17 cellular contexts compared by ENCODE assay signal in genomic region chr12:12461281-12461922, GRCh38.
A peak's percentile ranks its signal among the peaks of the same experiment; 100 is the strongest.
DNase-seq lines count a peak whose midpoint lies in the region; ATAC-seq and TF ChIP-seq lines count a peak whose summit lies in the region.
"Had no signal": no experiment of that assay in that cellular context is flagged by ENCODE, and none has a peak within 500 bp of the region (broad histone marks: within the 10 kb centered on the region; RNA-seq: fewer than 3 reads in every experiment).

No MANE protein-coding gene starts in this region.

- intact Hi-C loops in natural killer cell (cut with micrococcal nuclease): no loop called here

- whole genome bisulfite sequencing in endodermal cell (ENCODE audit: insufficient coverage in 1 of 2, insufficient read length in 1 of 2), 2 experiments: 94 to 100% methylated on average over 2 to 5 of the region's 6 CpGs
- 77% methylated on average over 6 of the region's 6 CpGs for WGBS in thymus

- H3K4me3 Mint-ChIP-seq in natural killer cell treated with Interleukin-12 subunit alpha and Interleukin-12 subunit beta and Interleukin-15 and Interleukin-18, amount 100 ng/mL, for 72 hours: peak overlapping the region; percentile 60
- H3K4me3 Mint-ChIP-seq in natural killer cell (no peak overlapping the region), endodermal cell (no peak overlapping the region)
- peak overlapping the region; percentile 31 for H3K4me3 Mint-ChIP-seq in activated T-cell treated with anti-CD3 and anti-CD28 coated beads, Interleukin-2, amount 50 U/mL, for 4 hours
- H3K4me3 Mint-ChIP-seq: neural crest cell had no signal

- H3K36me3 ChIP-seq in endodermal cell (ENCODE audit: control insufficient read depth, insufficient read depth, low read length) (no peaks in the 10 kb centered on the region), thymus (ENCODE audit: control insufficient read depth, insufficient read depth) (no peaks in the 10 kb centered on the region)

- H3K4me1 Mint-ChIP-seq in natural killer cell treated with Interleukin-12 subunit alpha and Interleukin-12 subunit beta and Interleukin-15 and Interleukin-18, amount 100 ng/mL, for 72 hours (ENCODE audit: low read depth in 2 of 2): peaks cover 19 to 34% of the 10 kb centered on the region in 2 donors
- H3K4me1 Mint-ChIP-seq in natural killer cell: peaks cover 4 to 10% of the 10 kb centered on the region in 2 donors
- peaks cover 71% of the 10 kb centered on the region for H3K4me1 Mint-ChIP-seq in activated T-cell treated with anti-CD3 and anti-CD28 coated beads, Interleukin-2, amount 50 U/mL, for 4 hours (ENCODE audit: low read depth)
- H3K4me1 Mint-ChIP-seq in endodermal cell: peaks cover 19% of the 10 kb centered on the region
- H3K4me1 Mint-ChIP-seq: neural crest cell had no signal

- H3K27me3 Mint-ChIP-seq in natural killer cell treated with Interleukin-12 subunit alpha and Interleukin-12 subunit beta and Interleukin-15 and Interleukin-18, amount 100 ng/mL, for 72 hours: no peaks in the 10 kb centered on the region
- H3K27me3 Mint-ChIP-seq in natural killer cell (ENCODE audit: low read depth in 2 of 2) (no peaks in the 10 kb centered on the region), endodermal cell (ENCODE audit: insufficient read depth) (peaks cover 41% of the 10 kb centered on the region)
- H3K27me3 Mint-ChIP-seq in activated T-cell treated with anti-CD3 and anti-CD28 coated beads, Interleukin-2, amount 50 U/mL, for 4 hours (ENCODE audit: low read depth): no peaks in the 10 kb centered on the region

- H3K27ac Mint-ChIP-seq in natural killer cell treated with Interleukin-12 subunit alpha and Interleukin-12 subunit beta and Interleukin-15 and Interleukin-18, amount 100 ng/mL, for 72 hours: peak overlapping the region; percentile 47 to 75
- no peak overlapping the region for H3K27ac Mint-ChIP-seq in natural killer cell
- no peak overlapping the region for H3K27ac Mint-ChIP-seq in endodermal cell

- no peak for DNase-seq in natural killer cell treated with Interleukin-12 subunit alpha and Interleukin-12 subunit beta and Interleukin-15 and Interleukin-18, amount 100 ng/mL, for 72 hours (ENCODE audit: low spot score)
- DNase-seq in natural killer cell (no peak), endodermal cell (peak; percentile 23), left lobe of liver (ENCODE audit: low spot score) (no peak)
- DNase-seq in activated T-cell treated with anti-CD3 and anti-CD28 coated beads, Interleukin-2, amount 50 U/mL, for 4 hours: no peak
- DNase-seq: body of pancreas, Caco-2, cortex of kidney, erythroblast, GOT3, mammary epithelial cell, NCI-H1105 treated with DMSO at 0.1 percent for 48 hours, testis had no signal

- peak in 1 of 2 donors; percentile 59 for ATAC-seq in natural killer cell treated with Interleukin-12 subunit alpha and Interleukin-12 subunit beta and Interleukin-15 and Interleukin-18, amount 100 ng/mL, for 72 hours
- ATAC-seq in natural killer cell (no peak), left lobe of liver (no peak), GM21447 (IDR thresholded peaks at IDR 0.05; ENCODE audit: unreplicated experiment) (no peak), GM19395 (IDR thresholded peaks at IDR 0.05; ENCODE audit: unreplicated experiment) (no peak)
- ATAC-seq in activated T-cell treated with anti-CD3 and anti-CD28 coated beads, Interleukin-2, amount 50 U/mL, for 4 hours: peak; percentile 56 to 64
- ATAC-seq: body of pancreas had no signal

- H3K4me3 ChIP-seq in endodermal cell (ENCODE audit: low read length) (no peak overlapping the region), thymus (ENCODE audit: low read length) (no peak overlapping the region)
- H3K4me3 ChIP-seq: body of pancreas, testis had no signal

- no peaks in the 10 kb centered on the region for H3K27me3 ChIP-seq in endodermal cell (ENCODE audit: control insufficient read depth, insufficient read depth, low read length, poor library complexity, severe bottlenecking)
- no peaks in the 10 kb centered on the region for H3K27me3 ChIP-seq in thymus (ENCODE audit: control insufficient read depth, insufficient read depth)
- H3K27me3 ChIP-seq: body of pancreas, testis had no signal

- H3K9ac ChIP-seq in endodermal cell (ENCODE audit: extremely low read depth, low read length, poor library complexity, severe bottlenecking): no peak overlapping the region

- no peaks in the 10 kb centered on the region for H3K9me3 Mint-ChIP-seq in natural killer cell treated with Interleukin-12 subunit alpha and Interleukin-12 subunit beta and Interleukin-15 and Interleukin-18, amount 100 ng/mL, for 72 hours
- no peaks in the 10 kb centered on the region for H3K9me3 Mint-ChIP-seq in natural killer cell
- no peaks in the 10 kb centered on the region for H3K9me3 Mint-ChIP-seq in activated T-cell treated with anti-CD3 and anti-CD28 coated beads, Interleukin-2, amount 50 U/mL, for 4 hours
- no peaks in the 10 kb centered on the region for H3K9me3 Mint-ChIP-seq in endodermal cell
- H3K9me3 Mint-ChIP-seq: neural crest cell had no signal

- no peaks in the 10 kb centered on the region for H3K9me3 ChIP-seq in endodermal cell (ENCODE audit: control insufficient read depth, low read length)
- no peaks in the 10 kb centered on the region for H3K9me3 ChIP-seq in thymus (ENCODE audit: control insufficient read depth)
- H3K9me3 ChIP-seq: body of pancreas, Caco-2, testis had no signal

- peaks cover 3% of the 10 kb centered on the region for H3K36me3 Mint-ChIP-seq in natural killer cell treated with Interleukin-12 subunit alpha and Interleukin-12 subunit beta and Interleukin-15 and Interleukin-18, amount 100 ng/mL, for 72 hours
- no peaks in the 10 kb centered on the region for H3K36me3 Mint-ChIP-seq in natural killer cell
- peaks cover 16% of the 10 kb centered on the region for H3K36me3 Mint-ChIP-seq in activated T-cell treated with anti-CD3 and anti-CD28 coated beads, Interleukin-2, amount 50 U/mL, for 4 hours (ENCODE audit: insufficient read depth)
- H3K36me3 Mint-ChIP-seq in endodermal cell (ENCODE audit: low read depth): peaks cover 9% of the 10 kb centered on the region

- no peak for TF ChIP-seq CTCF in natural killer cell (IDR thresholded peaks at IDR 0.05)
- TF ChIP-seq CTCF in endodermal cell (conservative IDR thresholded peaks at IDR 0.05): no peak

- H3K4me1 ChIP-seq in endodermal cell (ENCODE audit: control insufficient read depth, insufficient read depth, low read length) (no peaks in the 10 kb centered on the region), thymus (ENCODE audit: control insufficient read depth, insufficient read depth, low read length) (peaks cover 31% of the 10 kb centered on the region)
- H3K4me1 ChIP-seq: body of pancreas, testis had no signal

- no peak overlapping the region for H3K27ac ChIP-seq in endodermal cell (ENCODE audit: low read depth, low read length)
- peak overlapping the region; percentile 75 for H3K27ac ChIP-seq in thymus (ENCODE audit: low read depth)
- H3K27ac ChIP-seq: body of pancreas, testis had no signal

Comparison
In these comparisons a context has a peak if more than half of its experiments do, and no peak if none do; other contexts are left out.
1. H3K27ac Mint-ChIP-seq: peak in natural killer cell treated with Interleukin-12 subunit alpha and Interleukin-12 subunit beta and Interleukin-15 and Interleukin-18, amount 100 ng/mL, for 72 hours (2 of 2); none in natural killer cell (0 of 2) and endodermal cell (single experiment).
2. H3K4me3 Mint-ChIP-seq: peak in natural killer cell treated with Interleukin-12 subunit alpha and Interleukin-12 subunit beta and Interleukin-15 and Interleukin-18, amount 100 ng/mL, for 72 hours (single experiment) and activated T-cell treated with anti-CD3 and anti-CD28 coated beads, Interleukin-2, amount 50 U/mL, for 4 hours (single experiment); none in natural killer cell (single experiment) and endodermal cell (single experiment).
3. ATAC-seq: peak in activated T-cell treated with anti-CD3 and anti-CD28 coated beads, Interleukin-2, amount 50 U/mL, for 4 hours (2 of 2); none in natural killer cell (0 of 3), left lobe of liver (single experiment), GM21447 (single experiment) and GM19395 (single experiment).